ENCODE assay signal across 5 cellular contexts in genomic region chr11:80620867-80621266, GRCh38.
"Had no signal": no experiment of that assay in that cellular context is flagged by ENCODE, and none has a peak within 500 bp of the region (broad histone marks: within the 10 kb centered on the region; RNA-seq: fewer than 3 reads in every experiment).

No MANE protein-coding gene starts in this region.

- H3K4me3 Mint-ChIP-seq: IgD-negative memory B cell had no signal

- H3K27ac Mint-ChIP-seq: IgD-negative memory B cell had no signal

- H3K27ac ChIP-seq: HL-60 had no signal

- H3K27me3 Mint-ChIP-seq: IgD-negative memory B cell had no signal

- ATAC-seq: HepG2, K562 had no signal

- DNase-seq: IMR-90 had no signal

- H3K4me1 Mint-ChIP-seq: IgD-negative memory B cell had no signal

- H3K4me3 ChIP-seq: K562 had no signal
